In the genomic region with DNA sequence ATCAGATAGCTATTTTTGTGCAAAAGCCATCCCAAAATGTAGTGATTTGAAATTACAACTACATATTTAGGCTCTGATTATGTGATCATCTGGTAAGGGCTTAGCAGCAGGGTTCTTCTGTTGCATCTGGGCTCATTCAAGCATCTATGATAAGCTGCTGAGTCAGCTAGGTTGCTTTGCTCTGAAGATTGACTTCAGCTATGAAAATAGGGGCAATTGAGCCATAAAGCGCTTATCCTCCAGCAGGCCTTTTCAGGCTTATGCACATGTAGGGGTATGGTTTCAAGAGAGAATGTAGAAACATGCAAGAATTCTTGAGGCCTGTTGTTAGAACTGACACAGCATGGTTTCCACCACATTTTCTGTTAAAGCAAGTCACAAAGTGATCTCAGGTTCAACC, we compare ENCODE assay signal across 1 cellular context.
TF ChIP-seq lines count a peak whose summit lies in the region.

No MANE protein-coding gene starts in this region.

TF ChIP-seq in A549, 52 proteins besides CTCF, POLR2A, EP300 and RAD21:
- TF ChIP-seq ATOH8 (CRISPR knock-in tag; IDR thresholded peaks at IDR 0.05; ENCODE audit: low read depth) = no peak
- TF ChIP-seq RARB (CRISPR knock-in tag; IDR thresholded peaks at IDR 0.05) = no peak
- no peak for TF ChIP-seq EHF (CRISPR knock-in tag; IDR thresholded peaks at IDR 0.05)
- TF ChIP-seq MAZ (IDR thresholded peaks at IDR 0.05; ENCODE audit: borderline replicate concordance, low read depth, low read length) = no peak
- no peak for TF ChIP-seq BHLHE40 (IDR thresholded peaks at IDR 0.05; ENCODE audit: low read depth, low read length)
- no peak for TF ChIP-seq ZNF302 (CRISPR knock-in tag; IDR thresholded peaks at IDR 0.05)
- peak; percentile 81 for TF ChIP-seq MAFK (IDR thresholded peaks at IDR 0.05; ENCODE audit: partially characterized antibody)
- TF ChIP-seq CEBPB (IDR thresholded peaks at IDR 0.05) = no peak
